ENCODE assay signal across 8 cellular contexts in the genomic region with DNA sequence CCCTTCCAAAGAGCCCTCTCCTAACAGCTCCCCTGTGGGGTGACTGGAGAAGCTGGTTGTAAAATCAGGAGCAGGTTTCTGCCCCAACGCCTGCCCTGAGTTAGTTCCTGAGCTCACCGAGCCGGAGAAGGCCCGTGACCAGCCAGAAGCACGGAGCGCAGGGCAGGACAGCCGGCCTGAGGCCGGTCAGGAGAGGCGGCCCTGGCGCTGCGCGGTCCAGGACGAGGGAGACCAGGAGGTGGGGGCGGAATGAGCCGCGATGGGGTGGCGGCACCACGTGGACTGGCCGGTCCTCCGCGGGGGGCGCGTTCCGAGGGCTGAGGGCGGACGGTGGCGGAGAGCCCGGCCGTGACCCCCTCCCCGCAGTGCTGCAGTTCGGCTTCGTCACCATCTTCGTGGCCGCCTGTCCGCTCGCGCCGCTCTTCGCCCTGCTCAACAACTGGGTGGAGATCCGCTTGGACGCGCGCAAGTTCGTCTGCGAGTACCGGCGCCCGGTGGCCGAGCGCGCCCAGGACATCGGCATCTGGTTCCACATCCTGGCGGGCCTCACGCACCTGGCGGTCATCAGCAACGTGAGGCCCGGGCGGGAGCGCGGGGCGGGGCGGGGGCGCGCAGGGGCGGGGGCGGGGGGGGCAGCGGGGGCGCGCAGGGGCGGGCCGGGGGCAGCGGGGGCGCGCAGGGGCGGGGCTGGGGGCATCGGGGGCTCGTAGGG. TPM values are rescaled to one million over a fixed set of nuclear protein-coding genes. Genes with fewer than 3 reads are reported as not detected.
DNase-seq lines count a peak whose midpoint lies in the region; ATAC-seq, FAIRE-seq and TF ChIP-seq lines count a peak whose summit lies in the region.

No MANE protein-coding gene starts in this region.

- TF ChIP-seq CTCF in VCaP (conservative IDR thresholded peaks at IDR 0.05) = 0 out of 2 replicates have a peak, but pooled peaks have one; percentile 10
- TF ChIP-seq CTCF in kidney (IDR thresholded peaks at IDR 0.05; ENCODE audit: borderline replicate concordance, extremely low read depth, insufficient read depth) = no peak
- TF ChIP-seq CTCF in WERI-Rb-1 (IDR thresholded peaks at IDR 0.05; ENCODE audit: low read depth, low read length) = no peak

- H3K9me3 Mint-ChIP-seq in IgD-negative memory B cell = no peaks in the 10 kb centered on the region

- peak overlapping the region; percentile 76 to 95 (median 88) for H3K4me3 Mint-ChIP-seq in IgD-negative memory B cell

- DNase-seq in AG08395 (ENCODE audit: low spot score) = peak; percentile 73
- DNase-seq in dedifferentiated amniotic fluid mesenchymal stem cell (ENCODE audit: extremely low spot score) = peak; percentile 42
- peak; percentile 94 for DNase-seq in kidney
- DNase-seq in small intestine = peak; percentile 57
- no peak for DNase-seq in WERI-Rb-1

- H3K36me3 Mint-ChIP-seq in IgD-negative memory B cell = no peaks in the 10 kb centered on the region

- H3K36me3 ChIP-seq in kidney (ENCODE audit: control insufficient read depth in 1 of 2, insufficient read depth in 2 of 2, low read length in 2 of 2) (no peaks in the 10 kb centered on the region), small intestine (ENCODE audit: control insufficient read depth in 2 of 2, insufficient read depth in 2 of 2, low read length in 2 of 2) (no peaks in the 10 kb centered on the region), WERI-Rb-1 (no peaks in the 10 kb centered on the region)

- intact Hi-C loops in kidney (cut with DNase I) = loop anchor here (5.0 kb wide), 1 partner anchor 365 kb away; no protein-coding TSS in a partner anchor

- peak overlapping the region in 2 of 3 donors; percentile 26 to 89 for H3K27ac Mint-ChIP-seq in IgD-negative memory B cell

- H3K4me1 ChIP-seq in kidney (ENCODE audit: control insufficient read depth in 1 of 2, insufficient read depth in 1 of 2, low read depth in 1 of 2, low read length in 2 of 2) = no peaks in the 10 kb centered on the region
- H3K4me1 ChIP-seq in small intestine (ENCODE audit: control insufficient read depth in 2 of 2, insufficient read depth in 1 of 2, low read depth in 1 of 2, low read length in 1 of 2) = no peaks in the 10 kb centered on the region

- peak overlapping the region in 1 of 2 donors; percentile 19 for H3K9ac ChIP-seq in kidney (ENCODE audit: low read length in 2 of 2)

- H3K4me3 ChIP-seq in kidney (ENCODE audit: low read length in 2 of 2) (peak overlapping the region; percentile 38 to 54), small intestine (ENCODE audit: low read depth in 1 of 2, low read length in 2 of 2) (peak overlapping the region in 1 of 2 donors; percentile 44), WERI-Rb-1 (ENCODE audit: low read depth, low read length) (no peak overlapping the region)

- ATAC-seq in GM19043 (IDR thresholded peaks at IDR 0.05; ENCODE audit: low read depth, unreplicated experiment) = peak; percentile 58

- no peaks in the 10 kb centered on the region for H3K27me3 Mint-ChIP-seq in IgD-negative memory B cell

- peak overlapping the region; percentile 95 for H3K27ac ChIP-seq in VCaP
- peak overlapping the region; percentile 80 to 87 for H3K27ac ChIP-seq in kidney (ENCODE audit: low read depth in 2 of 2, low read length in 2 of 2)
- H3K27ac ChIP-seq in small intestine (ENCODE audit: low read depth in 1 of 2, low read length in 1 of 2) = peak overlapping the region; percentile 24 to 83
- no peak overlapping the region for H3K27ac ChIP-seq in WERI-Rb-1

- 0 to 1% (median 1%) methylated on average over 30 to 71 of the region's 77 CpGs for WGBS in small intestine, 3 donors

- FAIRE-seq in kidney (lab: Jason Lieb, UNC) (no peak), small intestine (lab: Jason Lieb, UNC) (no peak)

- peaks cover 9 to 11% (median 10%) of the 10 kb centered on the region in 3 donors for H3K4me1 Mint-ChIP-seq in IgD-negative memory B cell

- H3K9me3 ChIP-seq in kidney (ENCODE audit: control insufficient read depth in 1 of 2, low read length in 2 of 2) (no peaks in the 10 kb centered on the region), small intestine (ENCODE audit: control insufficient read depth, low read depth) (no peaks in the 10 kb centered on the region), WERI-Rb-1 (ENCODE audit: severe bottlenecking) (no peaks in the 10 kb centered on the region)

- H3K27me3 ChIP-seq in small intestine (ENCODE audit: control insufficient read depth in 2 of 2, insufficient read depth in 2 of 2, low read length in 2 of 2) = no peaks in the 10 kb centered on the region
- no peaks in the 10 kb centered on the region for H3K27me3 ChIP-seq in WERI-Rb-1 (ENCODE audit: insufficient read depth, low read depth, severe bottlenecking)

RNA-seq across cellular contexts. Expression of a gene that starts 29.0 kb away (rescaled TPM):
- not detected for polyA plus RNA-seq in IgD-negative memory B cell
- 1.9 TPM for total RNA-seq in kidney
- polyA plus RNA-seq in kidney (ENCODE audit: insufficient read depth, low read depth, low replicate concordance) = 1.1 TPM
- 1 to 10 TPM; 1.1 to 7.2 (median 4.6) TPM for polyA plus RNA-seq in small intestine
